Comparison of ENCODE assay signal across 1 cellular context in the genomic region with DNA sequence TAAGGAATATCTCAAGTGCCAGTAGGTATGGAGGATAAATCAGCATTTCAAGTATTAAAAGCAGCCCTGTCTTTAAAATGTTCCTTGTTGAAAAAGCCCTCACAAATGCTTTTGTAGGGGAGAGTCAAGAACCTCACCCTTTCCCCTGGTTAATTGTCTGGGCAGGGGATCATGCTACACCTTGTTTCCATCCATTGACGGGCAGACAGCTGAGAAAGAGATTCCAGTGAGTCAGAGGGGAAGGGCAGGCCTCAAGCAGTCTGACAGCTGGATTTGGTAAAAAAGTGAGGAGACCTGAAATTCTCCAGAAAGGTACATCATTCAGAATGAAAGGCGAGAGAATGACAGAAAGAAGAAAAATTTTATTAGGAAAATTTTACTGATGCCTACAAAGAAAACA.
TF ChIP-seq lines count a peak whose summit lies in the region.

No MANE protein-coding gene starts in this region.

TF ChIP-seq in WTC11, 78 proteins besides CTCF, POLR2A, EP300 and RAD21 (continued from another document):
- TF ChIP-seq, protein P1, sequence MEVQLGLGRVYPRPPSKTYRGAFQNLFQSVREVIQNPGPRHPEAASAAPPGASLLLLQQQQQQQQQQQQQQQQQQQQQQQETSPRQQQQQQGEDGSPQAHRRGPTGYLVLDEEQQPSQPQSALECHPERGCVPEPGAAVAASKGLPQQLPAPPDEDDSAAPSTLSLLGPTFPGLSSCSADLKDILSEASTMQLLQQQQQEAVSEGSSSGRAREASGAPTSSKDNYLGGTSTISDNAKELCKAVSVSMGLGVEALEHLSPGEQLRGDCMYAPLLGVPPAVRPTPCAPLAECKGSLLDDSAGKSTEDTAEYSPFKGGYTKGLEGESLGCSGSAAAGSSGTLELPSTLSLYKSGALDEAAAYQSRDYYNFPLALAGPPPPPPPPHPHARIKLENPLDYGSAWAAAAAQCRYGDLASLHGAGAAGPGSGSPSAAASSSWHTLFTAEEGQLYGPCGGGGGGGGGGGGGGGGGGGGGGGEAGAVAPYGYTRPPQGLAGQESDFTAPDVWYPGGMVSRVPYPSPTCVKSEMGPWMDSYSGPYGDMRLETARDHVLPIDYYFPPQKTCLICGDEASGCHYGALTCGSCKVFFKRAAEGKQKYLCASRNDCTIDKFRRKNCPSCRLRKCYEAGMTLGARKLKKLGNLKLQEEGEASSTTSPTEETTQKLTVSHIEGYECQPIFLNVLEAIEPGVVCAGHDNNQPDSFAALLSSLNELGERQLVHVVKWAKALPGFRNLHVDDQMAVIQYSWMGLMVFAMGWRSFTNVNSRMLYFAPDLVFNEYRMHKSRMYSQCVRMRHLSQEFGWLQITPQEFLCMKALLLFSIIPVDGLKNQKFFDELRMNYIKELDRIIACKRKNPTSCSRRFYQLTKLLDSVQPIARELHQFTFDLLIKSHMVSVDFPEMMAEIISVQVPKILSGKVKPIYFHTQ (CRISPR knock-in tag; IDR thresholded peaks at IDR 0.05): no peak
- TF ChIP-seq FOXK1 (CRISPR knock-in tag; IDR thresholded peaks at IDR 0.05): no peak
- TF ChIP-seq SOX15 (CRISPR knock-in tag; IDR thresholded peaks at IDR 0.05): no peak
- TF ChIP-seq NR3C1 (CRISPR knock-in tag; conservative IDR thresholded peaks at IDR 0.05; ENCODE audit: low read depth): no peak
- TF ChIP-seq, protein P2, sequence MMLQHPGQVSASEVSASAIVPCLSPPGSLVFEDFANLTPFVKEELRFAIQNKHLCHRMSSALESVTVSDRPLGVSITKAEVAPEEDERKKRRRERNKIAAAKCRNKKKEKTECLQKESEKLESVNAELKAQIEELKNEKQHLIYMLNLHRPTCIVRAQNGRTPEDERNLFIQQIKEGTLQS (CRISPR knock-in tag; conservative IDR thresholded peaks at IDR 0.05): no peak
- TF ChIP-seq CBFB (CRISPR knock-in tag; IDR thresholded peaks at IDR 0.05; ENCODE audit: low read depth): no peak
- no peak for TF ChIP-seq PRRX2 (CRISPR knock-in tag; IDR thresholded peaks at IDR 0.05)
- TF ChIP-seq JUN (CRISPR knock-in tag; IDR thresholded peaks at IDR 0.05): no peak
- TF ChIP-seq, protein P3, sequence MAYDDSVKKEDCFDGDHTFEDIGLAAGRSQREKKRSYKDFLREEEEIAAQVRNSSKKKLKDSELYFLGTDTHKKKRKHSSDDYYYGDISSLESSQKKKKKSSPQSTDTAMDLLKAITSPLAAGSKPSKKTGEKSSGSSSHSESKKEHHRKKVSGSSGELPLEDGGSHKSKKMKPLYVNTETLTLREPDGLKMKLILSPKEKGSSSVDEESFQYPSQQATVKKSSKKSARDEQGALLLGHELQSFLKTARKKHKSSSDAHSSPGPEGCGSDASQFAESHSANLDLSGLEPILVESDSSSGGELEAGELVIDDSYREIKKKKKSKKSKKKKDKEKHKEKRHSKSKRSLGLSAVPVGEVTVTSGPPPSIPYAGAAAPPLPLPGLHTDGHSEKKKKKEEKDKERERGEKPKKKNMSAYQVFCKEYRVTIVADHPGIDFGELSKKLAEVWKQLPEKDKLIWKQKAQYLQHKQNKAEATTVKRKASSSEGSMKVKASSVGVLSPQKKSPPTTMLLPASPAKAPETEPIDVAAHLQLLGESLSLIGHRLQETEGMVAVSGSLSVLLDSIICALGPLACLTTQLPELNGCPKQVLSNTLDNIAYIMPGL (CRISPR knock-in tag; IDR thresholded peaks at IDR 0.05): no peak
